1 cellular context compared by ENCODE assay signal in genomic region chr2:65071499-65072180, GRCh38.
TF ChIP-seq lines count a peak whose summit lies in the region.

No MANE protein-coding gene starts in this region.

TF ChIP-seq in HCT116, 20 proteins besides CTCF, POLR2A, EP300 and RAD21 (continued from another document):
- no peak for TF ChIP-seq POLR2AphosphoS5 (IDR thresholded peaks at IDR 0.05; ENCODE audit: low read depth, low read length)
- TF ChIP-seq REST (IDR thresholded peaks at IDR 0.05; ENCODE audit: low read depth): no peak
